In genomic region chr6:49937811-49938210, GRCh38 we compare ENCODE assay signal across 9 cellular contexts. TPM values are rescaled to one million over a fixed set of nuclear protein-coding genes. Genes with fewer than 3 reads are reported as not detected.
"Had no signal": no experiment of that assay in that cellular context is flagged by ENCODE, and none has a peak within 500 bp of the region (broad histone marks: within the 10 kb centered on the region; RNA-seq: fewer than 3 reads in every experiment).

No MANE protein-coding gene starts in this region.

- FAIRE-seq: G401.6, GM12878, GM12891, GM12892, GM18507, GM19239 had no signal

- DNase-seq: GDM1, GF-D8 had no signal

- ATAC-seq: GM12878 had no signal

- H3K4me3 ChIP-seq: GM12878 had no signal

RNA-seq across cellular contexts. Expression of gene DEFB114, which starts 26.2 kb away (rescaled TPM):
- total RNA-seq: G401, GM12878 had no signal
- polyA plus RNA-seq: GM12878 had no signal

RNA-seq across cellular contexts. Expression of gene DEFB113, which starts 31.6 kb away (rescaled TPM):
- total RNA-seq: G401, GM12878 had no signal
- polyA plus RNA-seq: GM12878 had no signal
